ENCODE assay signal across 8 cellular contexts in genomic region chr17:81833921-81834830, GRCh38. TPM values are rescaled to one million over a fixed set of nuclear protein-coding genes. Genes with fewer than 3 reads are reported as not detected.
DNase-seq lines count a peak whose midpoint lies in the region; ATAC-seq, FAIRE-seq and TF ChIP-seq lines count a peak whose summit lies in the region.

No MANE protein-coding gene starts in this region.

- peaks cover 31% of the 10 kb centered on the region for H3K4me1 ChIP-seq in Karpas-422 (ENCODE audit: low read length)
- peaks cover 13 to 16% of the 10 kb centered on the region in 2 donors for H3K4me1 ChIP-seq in naive thymus-derived CD4-positive, alpha-beta T cell (ENCODE audit: control insufficient read depth in 2 of 2, insufficient read depth in 2 of 2, low read length in 2 of 2)

- no peaks in the 10 kb centered on the region for H4K20me1 ChIP-seq in Karpas-422 (ENCODE audit: insufficient read depth, low read depth, low read length)

- no peaks in the 10 kb centered on the region for H3K27me3 ChIP-seq in Karpas-422 (ENCODE audit: low read length)
- no peaks in the 10 kb centered on the region for H3K27me3 ChIP-seq in naive thymus-derived CD4-positive, alpha-beta T cell (ENCODE audit: control insufficient read depth in 2 of 2, insufficient read depth in 2 of 2, low read length in 2 of 2)

- peaks cover 0 to 3% (median 0%) of the 10 kb centered on the region in 11 donors for H3K9me3 Mint-ChIP-seq in naive thymus-derived CD4-positive, alpha-beta T cell

- TF ChIP-seq CTCF in AG10803 (conservative IDR thresholded peaks at IDR 0.05; ENCODE audit: low read length) = no peak
- no peak for TF ChIP-seq CTCF in choroid plexus epithelial cell (conservative IDR thresholded peaks at IDR 0.05; ENCODE audit: low read depth, low read length)

- DNase-seq in AG10803 (ENCODE audit: low read depth) = no peak
- DNase-seq in Karpas-422 = no peak
- DNase-seq in choroid plexus epithelial cell (ENCODE audit: low read depth) = no peak
- DNase-seq in naive thymus-derived CD4-positive, alpha-beta T cell = peak in 1 of 9 donors; percentile 9
- DNase-seq in SW 1271 (lab: John Stamatoyannopoulos, UW) = no peak
- DNase-seq in frontal cortex (ENCODE audit: low spot score in 2 of 2) = no peak

- H3K9me2 ChIP-seq in Karpas-422 (replicated peaks; ENCODE audit: insufficient read depth, low read length) = no peaks in the 10 kb centered on the region

- H2AFZ ChIP-seq in Karpas-422 (ENCODE audit: low read length) = no peak overlapping the region

- H3K79me2 ChIP-seq in Karpas-422 (ENCODE audit: low read length) = peaks cover 25% of the 10 kb centered on the region

- H3K4me1 Mint-ChIP-seq in naive thymus-derived CD4-positive, alpha-beta T cell = peaks cover 8 to 23% (median 15%) of the 10 kb centered on the region in 7 donors

- H3K9me3 ChIP-seq in Karpas-422 (ENCODE audit: low read length) = no peaks in the 10 kb centered on the region
- H3K9me3 ChIP-seq in naive thymus-derived CD4-positive, alpha-beta T cell (ENCODE audit: control insufficient read depth in 2 of 3, low read length in 3 of 3) = no peaks in the 10 kb centered on the region

- H3K36me3 Mint-ChIP-seq in naive thymus-derived CD4-positive, alpha-beta T cell = no peaks in the 10 kb centered on the region

- no peak for FAIRE-seq in frontal cortex (lab: Jason Lieb, UNC)

- H3K27me3 Mint-ChIP-seq in naive thymus-derived CD4-positive, alpha-beta T cell = no peaks in the 10 kb centered on the region

- H3K4me3 ChIP-seq in AG10803 (ENCODE audit: low read length) (peak overlapping the region; percentile 80), Karpas-422 (ENCODE audit: low read length) (peak overlapping the region; percentile 97), choroid plexus epithelial cell (ENCODE audit: low read depth, low read length) (peak overlapping the region; percentile 76)
- peak overlapping the region; percentile 82 for H3K4me3 ChIP-seq in naive thymus-derived CD4-positive, alpha-beta T cell (ENCODE audit: low read length)

- peak overlapping the region; percentile 94 for H3K4me2 ChIP-seq in Karpas-422 (ENCODE audit: low read depth, low read length, poor library complexity, severe bottlenecking)

- POLR2A ChIA-PET in naive thymus-derived CD4-positive, alpha-beta T cell (lab: Charles Lee) = interaction anchor here (0.9 to 2.2 kb wide), 5 partner anchors 9 to 36 kb away, joined by 3 to 8 read pairs (median 7); partner anchors contain the start of gene P4HB

- no peaks in the 10 kb centered on the region for H3K36me3 ChIP-seq in Karpas-422 (ENCODE audit: insufficient read depth, low read length)
- H3K36me3 ChIP-seq in naive thymus-derived CD4-positive, alpha-beta T cell (ENCODE audit: control insufficient read depth in 2 of 3, insufficient read depth in 3 of 3, low read length in 3 of 3) = no peaks in the 10 kb centered on the region

- peak overlapping the region in 8 of 9 donors; percentile 57 to 93 (median 89) for H3K27ac Mint-ChIP-seq in naive thymus-derived CD4-positive, alpha-beta T cell

- intact Hi-C loops in naive thymus-derived CD4-positive, alpha-beta T cell (cut with micrococcal nuclease) = loop anchor here (1.0 to 5.0 kb wide), 7 partner anchors 26 to 197 kb away; partner anchors contain the start of genes CENPX (in 2 of the 2), LRRC45 (in 2 of the 2), MRPL12 (in 2 of the 2) and P4HB (in 2 of the 2)

- H3K27ac ChIP-seq in Karpas-422 (ENCODE audit: low read length) = peak overlapping the region; percentile 71; the same call in 1 of the 2 replicates
- peak overlapping the region; percentile 91 for H3K27ac ChIP-seq in naive thymus-derived CD4-positive, alpha-beta T cell (ENCODE audit: low read depth, low read length)

- CTCF ChIA-PET in naive thymus-derived CD4-positive, alpha-beta T cell (lab: Charles Lee) = interaction anchor here (0.6 kb wide), 1 partner anchor 1631 kb away, joined by 3 read pairs; no protein-coding TSS in a partner anchor

- peak overlapping the region; percentile 92 for H3K9ac ChIP-seq in Karpas-422 (ENCODE audit: low read length)

- peak overlapping the region; percentile 68 to 93 (median 78) for H3K4me3 Mint-ChIP-seq in naive thymus-derived CD4-positive, alpha-beta T cell

- no peak for ATAC-seq in naive thymus-derived CD4-positive, alpha-beta T cell
- ATAC-seq in GM21576 (IDR thresholded peaks at IDR 0.05; ENCODE audit: unreplicated experiment) = no peak
- ATAC-seq in HG02571 (IDR thresholded peaks at IDR 0.05; ENCODE audit: unreplicated experiment) = no peak

RNA-seq across cellular contexts. Expression of gene PPP1R27, which starts 0.7 kb away (rescaled TPM):
- total RNA-seq in Karpas-422 (2014; rRNA removed; shearing (Covaris generic); ENCODE audit: low replicate concordance) = 0.25 TPM in 1 of 2 replicates, not detected in the other
- total RNA-seq in naive thymus-derived CD4-positive, alpha-beta T cell = not detected
- polyA plus RNA-seq in naive thymus-derived CD4-positive, alpha-beta T cell = under 1 TPM in 1 of 2 donors, not detected in 1; 0.13 TPM
- total RNA-seq in frontal cortex = not detected

RNA-seq across cellular contexts. Expression of gene MCRIP1, which starts 1.1 kb away (rescaled TPM):
- 55.9 and 99.9 TPM in 2 replicates for total RNA-seq in Karpas-422 (2014; rRNA removed; shearing (Covaris generic); ENCODE audit: low replicate concordance)
- total RNA-seq in naive thymus-derived CD4-positive, alpha-beta T cell = 10 to 100 TPM; 41.1 to 65.3 (median 53.1) TPM
- 10 to 100 TPM; 44.5 to 59.0 TPM for polyA plus RNA-seq in naive thymus-derived CD4-positive, alpha-beta T cell
- 86.4 TPM for total RNA-seq in frontal cortex

RNA-seq across cellular contexts. Expression of gene P4HB, which starts 26.2 kb away (rescaled TPM):
- 175 and 263 TPM in 2 replicates for total RNA-seq in Karpas-422 (2014; rRNA removed; shearing (Covaris generic); ENCODE audit: low replicate concordance)
- total RNA-seq in naive thymus-derived CD4-positive, alpha-beta T cell = 100 to 1,000 TPM; 188 to 568 (median 304) TPM
- 100 to 1,000 TPM; 161 to 224 TPM for polyA plus RNA-seq in naive thymus-derived CD4-positive, alpha-beta T cell
- 66.0 TPM for total RNA-seq in frontal cortex

RNA-seq across cellular contexts. Expression of gene GCGR, which starts 30.2 kb away (rescaled TPM):
- not detected in 2 replicates for total RNA-seq in Karpas-422 (2014; rRNA removed; shearing (Covaris generic); ENCODE audit: low replicate concordance)
- not detected for total RNA-seq in naive thymus-derived CD4-positive, alpha-beta T cell
- not detected for polyA plus RNA-seq in naive thymus-derived CD4-positive, alpha-beta T cell
- not detected for total RNA-seq in frontal cortex

RNA-seq across cellular contexts. Expression of gene ARHGDIA, which starts 37.0 kb away (rescaled TPM):
- 68.5 and 119 TPM in 2 replicates for total RNA-seq in Karpas-422 (2014; rRNA removed; shearing (Covaris generic); ENCODE audit: low replicate concordance)
- total RNA-seq in naive thymus-derived CD4-positive, alpha-beta T cell = 100 to 1,000 TPM; 308 to 671 (median 465) TPM
- polyA plus RNA-seq in naive thymus-derived CD4-positive, alpha-beta T cell = 100 to 1,000 TPM in 1 of 2 donors, 10 to 100 TPM in 1; 66.5 to 140 TPM
- total RNA-seq in frontal cortex = 22.4 TPM
